In genomic region chr4:25632135-25632534, GRCh38 we compare ENCODE assay signal across 21 cellular contexts. TPM values are rescaled to one million over a fixed set of nuclear protein-coding genes. Genes with fewer than 3 reads are reported as not detected.
DNase-seq lines count a peak whose midpoint lies in the region; ATAC-seq, FAIRE-seq and TF ChIP-seq lines count a peak whose summit lies in the region.
"Had no signal": no experiment of that assay in that cellular context is flagged by ENCODE, and none has a peak within 500 bp of the region (broad histone marks: within the 10 kb centered on the region; RNA-seq: fewer than 3 reads in every experiment).

No MANE protein-coding gene starts in this region.

- POLR2A ChIA-PET in A549 (lab: Yijun Ruan, JAX), result no interaction called here

- H3K4me3 ChIP-seq in A549 (no peak overlapping the region), retinal pigment epithelial cell (ENCODE audit: low read length) (no peak overlapping the region)
- H3K4me3 ChIP-seq: Peyer's patch had no signal

- TF ChIP-seq EP300 in A549 (IDR thresholded peaks at IDR 0.05), result no peak

- H3K9me3 Mint-ChIP-seq in natural killer cell, result no peaks in the 10 kb centered on the region

- 4% methylated on average over 4 of the region's 4 CpGs for WGBS in A549 (ENCODE audit: missing lambda C conversion rate)

- peaks cover 0 to under 1% of the 10 kb centered on the region in 2 donors for H3K4me1 Mint-ChIP-seq in natural killer cell

- no peak overlapping the region for H3K4me3 Mint-ChIP-seq in natural killer cell

- H3K36me3 Mint-ChIP-seq in natural killer cell, result no peaks in the 10 kb centered on the region

- H3K9me3 ChIP-seq in A549, result no peaks in the 10 kb centered on the region

- TF ChIP-seq RAD21 in A549 (conservative IDR thresholded peaks at IDR 0.05 in 1 of 2, IDR thresholded peaks at IDR 0.05 in 1 of 2), result no peak

- no peak for FAIRE-seq in A549 (lab: Jason Lieb, UNC)
- FAIRE-seq: GM19239, H54 had no signal

- intact Hi-C loops in natural killer cell (cut with micrococcal nuclease), result no loop called here

- H3K4me2 ChIP-seq in A549, result peak overlapping the region; percentile 41

- no peak overlapping the region for H3K27ac ChIP-seq in A549
- H3K27ac ChIP-seq: Peyer's patch had no signal

- in situ Hi-C loops in SK-MEL-5 (cut with HindIII; ENCODE audit: low pct_unique_long_range_greater_than_20kb, low sequenced_read_pairs), result no loop called here

- TF ChIP-seq POLR2A in A549 (IDR thresholded peaks at IDR 0.05; ENCODE audit: low read length), result no peak

- TF ChIP-seq CTCF in A549 (IDR thresholded peaks at IDR 0.05) (no peak), retinal pigment epithelial cell (conservative IDR thresholded peaks at IDR 0.05; ENCODE audit: low read depth, low read length) (no peak), natural killer cell (IDR thresholded peaks at IDR 0.05) (no peak)

- DNase-seq in A549 (ENCODE audit: low read depth in 1 of 2, low spot score in 1 of 2), result peak in 1 of 2 experiments; percentile 44
- peak; percentile 89 for DNase-seq in MV-4-11 (lab: John Stamatoyannopoulos, UW)
- DNase-seq in SK-MEL-5 (ENCODE audit: low read depth, low spot score), result peak; percentile 90
- DNase-seq in retinal pigment epithelial cell (ENCODE audit: low read depth), result peak; percentile 16
- no peak for DNase-seq in NCI-H1436 treated with DMSO at 0.1 percent for 48 hours (lab: John Stamatoyannopoulos, UW)
- no peak for DNase-seq in activated CD4-positive, alpha-beta T cell treated with anti-CD3 and anti-CD28 coated beads for 48 hours
- DNase-seq in Ammon's horn (ENCODE audit: low spot score), result no peak
- no peak for DNase-seq in natural killer cell
- DNase-seq: C1 segment of cervical spinal cord, IMR-90, Karpas-422, NCI-H1105 treated with DMSO at 0.1 percent for 48 hours, NCI-H2029, NCI-H2171 treated with DMSO at 0.1 percent for 48 hours, NCI-H446 treated with DMSO at 0.1 percent for 48 hours, NCI-H748 treated with DMSO at 0.1 percent for 48 hours, SHP77 had no signal

- H3K27me3 Mint-ChIP-seq in natural killer cell (ENCODE audit: low read depth in 2 of 2), result peaks cover 0 to 10% of the 10 kb centered on the region in 2 donors

- H3K4me1 ChIP-seq in A549, result peaks cover 9% of the 10 kb centered on the region
- H3K4me1 ChIP-seq: Peyer's patch had no signal

- CTCF ChIA-PET in A549 (lab: Yijun Ruan, JAX), result no interaction called here

- H3K27ac Mint-ChIP-seq in natural killer cell, result no peak overlapping the region

- ATAC-seq in A549 (no peak), natural killer cell (no peak)

TF ChIP-seq in A549, 52 proteins besides CTCF, POLR2A, EP300 and RAD21:
- TF ChIP-seq MAX (IDR thresholded peaks at IDR 0.05) (0 out of 2 replicates have a peak, but pooled peaks have one; percentile 21), FOSL2 (IDR thresholded peaks at IDR 0.05) (no peak), FOSL2 (CRISPR knock-in tag; IDR thresholded peaks at IDR 0.05) (peak; percentile 37), NR3C1 (IDR thresholded peaks at IDR 0.05) (no peak)

RNA-seq across cellular contexts. Expression of gene SLC34A2, which starts 23.5 kb away (rescaled TPM):
- polyA plus RNA-seq in A549 (2011; rRNA removed) (0.08 and 0.15 TPM in 2 replicates), A549 (2017; fragmentation: RNase III; extraction: RNeasy Plus Mini Kit Qiagen cat#74134 plus additional on column Dnase treatment) (0.01 to 0.03 TPM in 2 of 3 replicates, not detected in the other)
- polyA plus RNA-seq in A549 (2012; cell fraction: cytosol; rRNA removed), result 0.03 and 0.05 TPM in 2 replicates
- polyA plus RNA-seq in A549 (2012; cell fraction: nucleus; rRNA removed), result 0.05 and 0.10 TPM in 2 replicates
- polyA minus RNA-seq in A549 (2011; rRNA and poly(A)+ RNA removed), result 0.15 and 0.17 TPM in 2 replicates
- not detected in 2 replicates for total RNA-seq in SK-MEL-5 (2014; rRNA removed; shearing (Covaris generic))
- not detected in 2 replicates for polyA plus RNA-seq in SK-MEL-5 (2015; cell fraction: cytosol; rRNA removed)
- not detected in 2 replicates for polyA plus RNA-seq in SK-MEL-5 (2015; cell fraction: nucleus; rRNA removed)
- not detected for total RNA-seq in natural killer cell
- total RNA-seq: A172, IMR-90 had no signal
- polyA plus RNA-seq: IMR-90 had no signal

Comparison
In these comparisons a context has a peak if more than half of its experiments do, and no peak if none do; other contexts are left out.
1. DNase-seq: peak in MV-4-11 (single experiment), SK-MEL-5 (single experiment) and retinal pigment epithelial cell (single experiment); none in NCI-H1436 treated with DMSO at 0.1 percent for 48 hours (single experiment), activated CD4-positive, alpha-beta T cell treated with anti-CD3 and anti-CD28 coated beads for 48 hours (single experiment), Ammon's horn (single experiment) and natural killer cell (single experiment).